Comparison of ENCODE assay signal across 18 cellular contexts in the genomic region with DNA sequence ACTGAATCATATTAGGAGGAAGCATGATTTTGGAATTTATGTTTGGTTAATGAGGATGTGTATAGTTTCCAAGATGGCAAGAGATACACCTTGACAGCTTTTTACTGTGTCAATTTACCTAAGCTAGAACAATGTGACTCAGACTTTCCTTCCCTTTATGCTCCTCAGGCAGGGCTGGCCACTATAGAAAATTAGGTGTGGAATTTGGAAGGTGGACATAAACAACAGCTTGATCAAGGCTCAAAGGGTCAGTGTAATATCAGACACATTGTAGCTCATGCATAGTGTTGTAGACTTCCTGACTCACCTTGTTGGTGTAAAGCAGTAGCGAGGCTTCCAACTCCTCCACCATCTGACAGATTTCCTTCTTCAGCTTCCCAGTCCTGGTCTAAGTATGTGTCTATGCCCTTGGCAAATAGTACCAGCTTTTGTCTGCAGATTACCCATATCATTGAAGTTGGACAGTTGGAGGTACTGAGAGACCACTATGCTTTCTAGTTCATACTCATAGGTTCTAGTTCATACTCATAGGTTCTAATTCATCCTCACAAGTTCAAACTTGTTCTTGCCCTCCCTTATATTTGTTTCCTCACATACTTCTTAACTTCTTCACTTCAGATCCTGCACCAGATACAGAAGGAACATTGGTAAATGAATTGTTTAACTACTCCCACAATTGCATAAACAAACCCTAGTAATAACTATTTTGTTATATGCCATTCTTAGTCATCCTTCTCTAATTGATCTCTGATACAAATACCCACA.
DNase-seq lines count a peak whose midpoint lies in the region; TF ChIP-seq lines count a peak whose summit lies in the region.
"Had no signal": no experiment of that assay in that cellular context is flagged by ENCODE, and none has a peak within 500 bp of the region (broad histone marks: within the 10 kb centered on the region; RNA-seq: fewer than 3 reads in every experiment).

No MANE protein-coding gene starts in this region.

- H3K4me3 Mint-ChIP-seq in activated T-helper 2 cell treated with anti-CD3 and anti-CD28 coated beads, Interferon-gamma antibody, Interleukin-2, Interleukin-4, amounts not matched to agents 10 μg/mL and 5 μg/mL and 100 μg/mL, durations not matched to agents 14 hours and 24 hours and 36 hours (ENCODE audit: low read depth): no peak overlapping the region

- no peak overlapping the region for H3K27ac Mint-ChIP-seq in activated T-helper 2 cell treated with anti-CD3 and anti-CD28 coated beads, Interferon-gamma antibody, Interleukin-2, Interleukin-4, amounts not matched to agents 10 μg/mL and 5 μg/mL and 100 μg/mL, durations not matched to agents 14 hours and 24 hours and 36 hours

- H3K36me3 Mint-ChIP-seq in activated T-helper 2 cell treated with anti-CD3 and anti-CD28 coated beads, Interferon-gamma antibody, Interleukin-2, Interleukin-4, amounts not matched to agents 10 μg/mL and 5 μg/mL and 100 μg/mL, durations not matched to agents 14 hours and 24 hours and 36 hours (ENCODE audit: low read depth): no peaks in the 10 kb centered on the region

- WGBS in mammary epithelial cell (ENCODE audit: low coverage, missing lambda C conversion rate): 89% methylated on average over 1 of the region's 1 CpG

- H3K9me3 ChIP-seq in mammary epithelial cell (replicated peaks; ENCODE audit: insufficient read depth, low read length): no peaks in the 10 kb centered on the region

- H3K4me3 ChIP-seq in mammary epithelial cell (replicated peaks in 1 of 3; ENCODE audit: insufficient read depth in 1 of 3, low read depth in 2 of 3, low read length in 3 of 3) (no peak overlapping the region), brain microvascular endothelial cell (ENCODE audit: low read depth, low read length) (no peak overlapping the region)
- H3K4me3 ChIP-seq: GM12878, SJSA1 had no signal

- no peaks in the 10 kb centered on the region for H3K79me2 ChIP-seq in mammary epithelial cell (ENCODE audit: insufficient read depth, low read length)

- DNase-seq in ELR (ENCODE audit: low read depth) (peak; percentile 4), HPDE6-E6E7 (ENCODE audit: extremely low spot score) (peak; percentile 15), mammary epithelial cell (peak; percentile 87), iris pigment epithelial cell (ENCODE audit: low read depth) (peak; percentile 5), brain microvascular endothelial cell (no peak), ecto neural progenitor cell (ENCODE audit: low spot score) (no peak)
- DNase-seq in activated T-helper 2 cell treated with anti-CD3 and anti-CD28 coated beads, Interferon-gamma antibody, Interleukin-2, Interleukin-4, amounts not matched to agents 10 μg/mL and 5 μg/mL and 100 μg/mL, durations not matched to agents 14 hours and 24 hours and 36 hours (ENCODE audit: low spot score): no peak
- DNase-seq: ACHN, GOT3, NCI-H1417 treated with DMSO at 0.1 percent for 48 hours, NCI-H187 treated with DMSO at 0.1 percent for 48 hours, NCI-H2227 treated with DMSO at 0.1 percent for 48 hours, NCI-H524, NCI-H82, RPMI8226 had no signal

- H3K36me3 ChIP-seq in mammary epithelial cell (ENCODE audit: insufficient read depth, low read length) (no peaks in the 10 kb centered on the region), brain microvascular endothelial cell (replicated peaks) (no peaks in the 10 kb centered on the region)
- H3K36me3 ChIP-seq: SJSA1 had no signal

- peak overlapping the region; percentile 34 for H2AFZ ChIP-seq in mammary epithelial cell (ENCODE audit: low read depth, low read length)

- intact Hi-C loops in mammary epithelial cell (cut with micrococcal nuclease): no loop called here
- intact Hi-C loops in activated T-helper 2 cell treated with anti-CD3 and anti-CD28 coated beads, Interferon-gamma antibody, Interleukin-2, Interleukin-4, amounts not matched to agents 10 μg/mL and 5 μg/mL and 100 μg/mL, durations not matched to agents 14 hours and 24 hours and 36 hours (cut with micrococcal nuclease): no loop called here

- H3K9ac ChIP-seq in mammary epithelial cell (ENCODE audit: insufficient read depth, low read length): no peak overlapping the region
- H3K9ac ChIP-seq: KMS-11 had no signal

- peak overlapping the region; percentile 39 for H3K27ac ChIP-seq in mammary epithelial cell (ENCODE audit: insufficient read depth, low read depth, low read length)
- no peak overlapping the region for H3K27ac ChIP-seq in brain microvascular endothelial cell
- H3K27ac ChIP-seq: KMS-11, SJSA1 had no signal

- H3K9me3 Mint-ChIP-seq in activated T-helper 2 cell treated with anti-CD3 and anti-CD28 coated beads, Interferon-gamma antibody, Interleukin-2, Interleukin-4, amounts not matched to agents 10 μg/mL and 5 μg/mL and 100 μg/mL, durations not matched to agents 14 hours and 24 hours and 36 hours: peaks cover 19% of the 10 kb centered on the region

- H3K4me2 ChIP-seq in mammary epithelial cell (ENCODE audit: insufficient read depth, low read depth, low read length): peak overlapping the region; percentile 14
- H3K4me2 ChIP-seq: KMS-11 had no signal

- CTCF ChIA-PET in mammary epithelial cell (lab: Charles Lee; ENCODE audit: low non-redundant PET): interaction anchor here (0.6 kb wide), 1 partner anchor 119 kb away, joined by 4 read pairs; no protein-coding TSS in a partner anchor

- H3K4me1 ChIP-seq in mammary epithelial cell (ENCODE audit: insufficient read depth, low read length): peaks cover 10% of the 10 kb centered on the region
- H3K4me1 ChIP-seq: SJSA1 had no signal

- H3K27me3 ChIP-seq in mammary epithelial cell (ENCODE audit: insufficient read depth, low read length): no peaks in the 10 kb centered on the region
- no peaks in the 10 kb centered on the region for H3K27me3 ChIP-seq in brain microvascular endothelial cell (replicated peaks)
- H3K27me3 ChIP-seq: SJSA1 had no signal

- dilution Hi-C loops in mammary epithelial cell (cut with HindIII; ENCODE audit: low sequenced_read_pairs): no loop called here

- H3K27me3 Mint-ChIP-seq in activated T-helper 2 cell treated with anti-CD3 and anti-CD28 coated beads, Interferon-gamma antibody, Interleukin-2, Interleukin-4, amounts not matched to agents 10 μg/mL and 5 μg/mL and 100 μg/mL, durations not matched to agents 14 hours and 24 hours and 36 hours (ENCODE audit: low read depth): no peaks in the 10 kb centered on the region

- no peak for TF ChIP-seq CTCF in mammary epithelial cell (conservative IDR thresholded peaks at IDR 0.05 in 1 of 2, IDR thresholded peaks at IDR 0.05 in 1 of 2; ENCODE audit: extremely low read depth in 1 of 2, insufficient read depth in 1 of 2, low read depth in 1 of 2, low read length in 2 of 2)
- no peak for TF ChIP-seq CTCF in brain microvascular endothelial cell (IDR thresholded peaks at IDR 0.05; ENCODE audit: low read depth, low read length, missing control alignments)

- no peaks in the 10 kb centered on the region for H4K20me1 ChIP-seq in mammary epithelial cell (ENCODE audit: insufficient read depth, low read length)

- BruUV-seq in mammary epithelial cell (replicated peaks; lab: Mats Ljungman, UMichigan): no TSS peak

- no peaks in the 10 kb centered on the region for H3K4me1 Mint-ChIP-seq in activated T-helper 2 cell treated with anti-CD3 and anti-CD28 coated beads, Interferon-gamma antibody, Interleukin-2, Interleukin-4, amounts not matched to agents 10 μg/mL and 5 μg/mL and 100 μg/mL, durations not matched to agents 14 hours and 24 hours and 36 hours (ENCODE audit: low read depth)

- in situ Hi-C loops in mammary epithelial cell (cut with MboI; ENCODE audit: low sequenced_read_pairs in 2 of 2): no loop called here
- in situ Hi-C loops in brain microvascular endothelial cell (cut with HindIII; ENCODE audit: low pct_ligation_motif_present, low sequenced_read_pairs): no loop called here

Comparison
In these comparisons a context has a peak if more than half of its experiments do, and no peak if none do; other contexts are left out.
1. DNase-seq: peak in ELR (single experiment), HPDE6-E6E7 (single experiment), mammary epithelial cell (single experiment) and iris pigment epithelial cell (single experiment); none in brain microvascular endothelial cell (single experiment), ecto neural progenitor cell (single experiment) and activated T-helper 2 cell treated with anti-CD3 and anti-CD28 coated beads, Interferon-gamma antibody, Interleukin-2, Interleukin-4, amounts not matched to agents 10 μg/mL and 5 μg/mL and 100 μg/mL, durations not matched to agents 14 hours and 24 hours and 36 hours (single experiment).